Comparison of ENCODE assay signal across 19 cellular contexts in genomic region chr15:100905855-100906254, GRCh38. TPM values are rescaled to one million over a fixed set of nuclear protein-coding genes. Genes with fewer than 3 reads are reported as not detected.
"Had no signal": no experiment of that assay in that cellular context is flagged by ENCODE, and none has a peak within 500 bp of the region (broad histone marks: within the 10 kb centered on the region; RNA-seq: fewer than 3 reads in every experiment).

No MANE protein-coding gene starts in this region.

- H3K9me3 Mint-ChIP-seq: activated naive CD4-positive, alpha-beta T cell treated with anti-CD3 and anti-CD28 coated beads, Interleukin-2, amount 50 U/mL, for 72 hours; activated T-cell treated with anti-CD3 and anti-CD28 coated beads, Interleukin-2, amount 50 U/mL, for 24 hours; memory B cell; natural killer cell treated with Interleukin-12 subunit alpha and Interleukin-12 subunit beta and Interleukin-15 and Interleukin-18, amount 100 ng/mL, for 72 hours; stimulated activated naive CD8-positive, alpha-beta T cell treated with anti-CD3 and anti-CD28 coated beads, Interleukin-15, amount 100 ng/mL, for 72 hours had no signal

- H3K4me3 ChIP-seq: esophagus muscularis mucosa, testis, uterus had no signal

- H3K4me3 Mint-ChIP-seq: activated CD8-positive, alpha-beta memory T cell treated with anti-CD3 and anti-CD28 coated beads, Interleukin-2, amount 10 ng/mL, durations not matched to agents 7 days and 5 days; activated T-cell treated with anti-CD3 and anti-CD28 coated beads, Interleukin-2, amount 50 U/mL, for 24 hours; brain; memory B cell; natural killer cell treated with Interleukin-12 subunit alpha and Interleukin-12 subunit beta and Interleukin-15 and Interleukin-18, amount 100 ng/mL, for 72 hours; stimulated activated naive CD8-positive, alpha-beta T cell treated with anti-CD3 and anti-CD28 coated beads, Interleukin-15, amount 100 ng/mL, for 72 hours had no signal

- DNase-seq: activated CD4-positive, alpha-beta T cell treated with anti-CD3 and anti-CD28 coated beads, Interleukin-2, amount 50 U/mL, for 4 hours; activated CD8-positive, alpha-beta memory T cell treated with anti-CD3 and anti-CD28 coated beads, Interleukin-2, amount 10 ng/mL, durations not matched to agents 7 days and 5 days; activated effector memory CD4-positive, alpha-beta T cell treated with anti-CD3 and anti-CD28 coated beads, Interleukin-2, amount 50 U/mL, for 16 hours; activated T-cell treated with anti-CD3 and anti-CD28 coated beads, Interleukin-2, amount 50 U/mL, for 24 hours; amniotic stem cell; cerebellar nuclear complex; dermis blood vessel endothelial cell; foreskin fibroblast; stimulated activated CD4-positive, alpha-beta T cell treated with anti-CD3 and anti-CD28 coated beads, Interleukin-4, amount 100 ng/mL, for 4 hours; stimulated activated naive CD8-positive, alpha-beta T cell treated with anti-CD3 and anti-CD28 coated beads, Interleukin-15, amount 100 ng/mL, for 72 hours; testis; uterus had no signal

- H3K36me3 ChIP-seq: uterus had no signal

- H3K27me3 ChIP-seq: testis, uterus had no signal

- H3K27ac Mint-ChIP-seq: activated CD8-positive, alpha-beta memory T cell treated with anti-CD3 and anti-CD28 coated beads, Interleukin-2, amount 10 ng/mL, durations not matched to agents 7 days and 5 days; activated naive CD4-positive, alpha-beta T cell treated with anti-CD3 and anti-CD28 coated beads, Interleukin-2, amount 50 U/mL, for 72 hours; activated T-cell treated with anti-CD3 and anti-CD28 coated beads, Interleukin-2, amount 50 U/mL, for 24 hours; brain; memory B cell; natural killer cell treated with Interleukin-12 subunit alpha and Interleukin-12 subunit beta and Interleukin-15 and Interleukin-18, amount 100 ng/mL, for 72 hours; stimulated activated naive CD8-positive, alpha-beta T cell treated with anti-CD3 and anti-CD28 coated beads, Interleukin-15, amount 100 ng/mL, for 72 hours had no signal

- H3K36me3 Mint-ChIP-seq: activated CD8-positive, alpha-beta memory T cell treated with anti-CD3 and anti-CD28 coated beads, Interleukin-2, amount 10 ng/mL, durations not matched to agents 7 days and 5 days; activated naive CD4-positive, alpha-beta T cell treated with anti-CD3 and anti-CD28 coated beads, Interleukin-2, amount 50 U/mL, for 72 hours; brain; memory B cell; natural killer cell treated with Interleukin-12 subunit alpha and Interleukin-12 subunit beta and Interleukin-15 and Interleukin-18, amount 100 ng/mL, for 72 hours had no signal

- H3K4me1 Mint-ChIP-seq: activated CD8-positive, alpha-beta memory T cell treated with anti-CD3 and anti-CD28 coated beads, Interleukin-2, amount 10 ng/mL, durations not matched to agents 7 days and 5 days; memory B cell; stimulated activated naive CD8-positive, alpha-beta T cell treated with anti-CD3 and anti-CD28 coated beads, Interleukin-15, amount 100 ng/mL, for 72 hours had no signal

- ATAC-seq: activated CD4-positive, CD25-positive, alpha-beta regulatory T cell treated with anti-CD3 and anti-CD28 coated beads, Interleukin-2, amount 50 U/mL, for 24 hours; activated CD8-positive, alpha-beta memory T cell treated with anti-CD3 and anti-CD28 coated beads, Interleukin-2, amount 10 ng/mL, durations not matched to agents 7 days and 5 days; activated naive CD4-positive, alpha-beta T cell treated with anti-CD3 and anti-CD28 coated beads, Interleukin-2, amount 50 U/mL, for 72 hours; left lobe of liver; natural killer cell treated with Interleukin-12 subunit alpha and Interleukin-12 subunit beta and Interleukin-15 and Interleukin-18, amount 100 ng/mL, for 72 hours; stimulated activated naive CD8-positive, alpha-beta T cell treated with anti-CD3 and anti-CD28 coated beads, Interleukin-15, amount 100 ng/mL, for 72 hours had no signal

- H3K9me3 ChIP-seq: esophagus muscularis mucosa, testis, uterus had no signal

- H3K27ac ChIP-seq: esophagus muscularis mucosa, testis, uterus had no signal

RNA-seq across cellular contexts. Expression of gene ALDH1A3, which starts 26.2 kb away (rescaled TPM):
- total RNA-seq: activated CD8-positive, alpha-beta memory T cell treated with anti-CD3 and anti-CD28 coated beads, Interleukin-2, amount 10 ng/mL, durations not matched to agents 7 days and 5 days; activated naive CD4-positive, alpha-beta T cell treated with anti-CD3 and anti-CD28 coated beads, Interleukin-2, amount 50 U/mL, for 72 hours; natural killer cell treated with Interleukin-12 subunit alpha and Interleukin-12 subunit beta and Interleukin-15 and Interleukin-18, amount 100 ng/mL, for 72 hours had no signal
